Comparison of ENCODE assay signal across 15 cellular contexts in the genomic region with DNA sequence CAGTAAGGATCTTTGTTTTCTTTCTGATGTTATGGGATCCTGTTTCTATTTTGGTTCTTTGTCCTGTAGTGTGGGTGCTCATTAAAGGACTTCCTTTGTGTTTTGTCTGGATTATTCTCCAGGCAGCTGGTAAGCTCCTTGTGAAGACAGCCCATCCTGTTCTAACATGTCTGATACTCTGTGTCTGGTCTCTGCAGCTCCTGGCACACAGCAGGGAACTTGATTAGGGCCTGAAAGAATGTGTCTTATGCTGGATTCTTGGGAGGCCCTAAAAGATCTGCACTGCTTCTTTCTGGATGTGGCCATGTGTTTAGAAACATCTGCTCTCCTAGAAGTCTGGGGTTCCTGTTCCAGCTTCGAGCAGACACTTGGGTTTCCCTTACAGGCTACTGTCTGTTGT. TPM values are rescaled to one million over a fixed set of nuclear protein-coding genes. Genes with fewer than 3 reads are reported as not detected.
DNase-seq lines count a peak whose midpoint lies in the region; ATAC-seq and TF ChIP-seq lines count a peak whose summit lies in the region.
"Had no signal": no experiment of that assay in that cellular context is flagged by ENCODE, and none has a peak within 500 bp of the region (broad histone marks: within the 10 kb centered on the region; RNA-seq: fewer than 3 reads in every experiment).

No MANE protein-coding gene starts in this region.

- no peaks in the 10 kb centered on the region for H3K36me3 ChIP-seq in ACC112 (ENCODE audit: insufficient read depth, low read length)
- no peaks in the 10 kb centered on the region for H3K36me3 ChIP-seq in WERI-Rb-1
- H3K36me3 ChIP-seq in hepatocyte (replicated peaks; ENCODE audit: insufficient read depth, low read depth) = no peaks in the 10 kb centered on the region
- no peaks in the 10 kb centered on the region for H3K36me3 ChIP-seq in BE2C
- H3K36me3 ChIP-seq: breast epithelium had no signal

- H4K20me1 ChIP-seq in hepatocyte (ENCODE audit: insufficient read depth, poor library complexity, severe bottlenecking) = no peaks in the 10 kb centered on the region

- no peaks in the 10 kb centered on the region for H3K79me2 ChIP-seq in ACC112 (ENCODE audit: control insufficient read depth, insufficient read depth, low read length, unreplicated experiment)
- H3K79me2 ChIP-seq in hepatocyte = no peaks in the 10 kb centered on the region

- no peak overlapping the region for H3K4me2 ChIP-seq in hepatocyte

- peak; percentile 39 to 68 for DNase-seq in Kasumi-1 (lab: John Stamatoyannopoulos, UW)
- DNase-seq in WERI-Rb-1 = peak; percentile 78
- DNase-seq in hepatocyte (ENCODE audit: low spot score) = peak; percentile 32
- DNase-seq in GM19238 (ENCODE audit: insufficient read length, low spot score) = no peak
- no peak for DNase-seq in BE2C
- no peak for DNase-seq in NCI-H187 treated with DMSO at 0.1 percent for 48 hours (lab: John Stamatoyannopoulos, UW)
- DNase-seq: activated CD8-positive, alpha-beta memory T cell treated with anti-CD3 and anti-CD28 coated beads, Interleukin-2, amount 50 U/mL, for 4 hours; NCI-H526 treated with DMSO at 0.1 percent for 48 hours; stimulated activated naive B cell treated with anti-CD40 and anti-IgM and Interleukin-4, amounts not matched to agents 10 μg/mL and 1 μg/mL and 100 μg/mL, for 72 hours had no signal

- H3K4me3 ChIP-seq in ACC112 (ENCODE audit: low read depth, low read length) = no peak overlapping the region
- H3K4me3 ChIP-seq in WERI-Rb-1 (ENCODE audit: low read depth, low read length) = no peak overlapping the region
- no peak overlapping the region for H3K4me3 ChIP-seq in hepatocyte
- H3K4me3 ChIP-seq in BE2C (ENCODE audit: low read depth, low read length) = no peak overlapping the region
- H3K4me3 ChIP-seq: breast epithelium had no signal

- ATAC-seq in GM18868 (IDR thresholded peaks at IDR 0.05; ENCODE audit: unreplicated experiment) = no peak
- ATAC-seq: stimulated activated naive B cell treated with anti-CD40 and anti-IgM and Interleukin-4, amounts not matched to agents 10 μg/mL and 1 μg/mL and 100 μg/mL, for 72 hours had no signal

- H2AFZ ChIP-seq in ACC112 (ENCODE audit: low read length, unreplicated experiment) (peak overlapping the region; percentile 91), hepatocyte (peak overlapping the region; percentile 14)

- H3K4me1 ChIP-seq in ACC112 (ENCODE audit: control insufficient read depth, insufficient read depth, low read length, unreplicated experiment) (peaks cover 9% of the 10 kb centered on the region), hepatocyte (ENCODE audit: insufficient read depth) (no peaks in the 10 kb centered on the region), BE2C (no peaks in the 10 kb centered on the region)
- H3K4me1 ChIP-seq: breast epithelium had no signal

- H3K27ac ChIP-seq in ACC112 (ENCODE audit: low read depth, low read length) (no peak overlapping the region), WERI-Rb-1 (peak overlapping the region; percentile 83), hepatocyte (peak overlapping the region; percentile 38)
- H3K27ac ChIP-seq: C4-2B had no signal

- WGBS in hepatocyte (ENCODE audit: low lambda C conversion rate, missing lambda C conversion rate) = 48% methylated on average over 1 of the region's 1 CpG

- no peaks in the 10 kb centered on the region for H3K27me3 ChIP-seq in ACC112 (ENCODE audit: insufficient read depth, low read length)
- no peaks in the 10 kb centered on the region for H3K27me3 ChIP-seq in WERI-Rb-1 (ENCODE audit: insufficient read depth, low read depth, severe bottlenecking)
- H3K27me3 ChIP-seq in hepatocyte = no peaks in the 10 kb centered on the region
- H3K27me3 ChIP-seq in BE2C = no peaks in the 10 kb centered on the region

- no peaks in the 10 kb centered on the region for H3K9me2 ChIP-seq in hepatocyte (replicated peaks; ENCODE audit: insufficient read depth)

- TF ChIP-seq CTCF in WERI-Rb-1 (IDR thresholded peaks at IDR 0.05; ENCODE audit: low read depth, low read length) (no peak), hepatocyte (IDR thresholded peaks at IDR 0.05; ENCODE audit: poor library complexity) (no peak), BE2C (IDR thresholded peaks at IDR 0.05; ENCODE audit: low read depth, low read length) (no peak)

- H3K9me3 ChIP-seq in WERI-Rb-1 (ENCODE audit: severe bottlenecking) (peaks cover 3% of the 10 kb centered on the region), hepatocyte (ENCODE audit: low read depth) (no peaks in the 10 kb centered on the region), BE2C (no peaks in the 10 kb centered on the region)
- H3K9me3 ChIP-seq: breast epithelium had no signal

RNA-seq across cellular contexts. Expression of a gene that starts 38.1 kb away (rescaled TPM):
- total RNA-seq in hepatocyte = not detected in 2 replicates
- polyA plus RNA-seq in hepatocyte = not detected in 2 replicates
- not detected for polyA plus RNA-seq in BE2C (2012; ENCODE audit: insufficient read depth, insufficient read length, low read depth)
- total RNA-seq: breast epithelium, frontal cortex, mononuclear cell had no signal

Comparison
In these comparisons a context has a peak if more than half of its experiments do, and no peak if none do; other contexts are left out.
1. DNase-seq: peak in Kasumi-1 (2 of 2), WERI-Rb-1 (single experiment) and hepatocyte (single experiment); none in GM19238 (single experiment), BE2C (single experiment) and NCI-H187 treated with DMSO at 0.1 percent for 48 hours (single experiment).